In the genomic region with DNA sequence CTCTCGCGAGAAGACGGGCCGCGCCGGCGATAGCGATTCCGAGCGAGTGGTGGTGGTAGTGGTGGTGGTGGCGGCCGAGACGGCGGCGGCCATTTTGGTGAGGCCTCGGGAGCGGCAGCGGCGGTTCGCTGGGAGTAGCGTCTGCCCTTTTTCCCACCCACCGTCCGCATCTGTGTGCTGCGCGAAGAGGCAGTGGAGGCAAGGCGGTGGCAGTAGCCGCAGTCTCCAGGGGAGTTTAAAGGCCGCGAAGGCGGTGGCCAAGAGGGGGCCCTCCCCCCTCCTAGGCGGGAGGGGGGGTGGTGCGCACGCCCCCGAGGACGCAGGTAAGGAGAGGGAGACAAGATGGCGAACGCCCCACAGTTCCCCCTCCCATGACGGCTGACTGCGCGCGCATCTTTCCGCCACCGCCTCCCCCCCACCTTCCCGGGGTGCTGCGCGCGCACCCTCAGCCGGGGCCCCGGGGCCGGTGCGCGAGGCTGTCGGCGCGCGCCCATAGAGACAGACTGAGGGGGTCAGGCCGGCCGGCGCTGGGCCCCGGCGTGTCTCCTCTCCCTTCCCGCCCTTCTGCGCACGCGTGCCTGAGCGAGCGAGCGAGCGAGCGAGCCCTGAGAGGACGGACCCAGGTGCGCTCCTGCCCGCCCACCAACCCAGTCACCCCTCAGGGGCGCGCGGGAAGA, we compare ENCODE assay signal across 8 cellular contexts. TPM values are rescaled to one million over a fixed set of nuclear protein-coding genes. Genes with fewer than 3 reads are reported as not detected.
A peak's percentile ranks its signal among the peaks of the same experiment; 100 is the strongest.
DNase-seq lines count a peak whose midpoint lies in the region; ATAC-seq and TF ChIP-seq lines count a peak whose summit lies in the region.

No MANE protein-coding gene starts in this region.

- H3K4me3 ChIP-seq in OCI-LY1 (ENCODE audit: low read depth, low read length, poor library complexity, severe bottlenecking) (peak overlapping the region; percentile 74), mononuclear cell (ENCODE audit: low read length) (peak overlapping the region; percentile 93)

- no peaks in the 10 kb centered on the region for H3F3A ChIP-seq in OCI-LY1 (ENCODE audit: insufficient read depth, low read length)

- peaks cover 31% of the 10 kb centered on the region for H3K36me3 ChIP-seq in OCI-LY1 (ENCODE audit: insufficient read depth, low read length)

- peak overlapping the region; percentile 88 for H3K4me2 ChIP-seq in OCI-LY1 (ENCODE audit: low read length)

- H4K20me1 ChIP-seq in OCI-LY1 (ENCODE audit: insufficient read depth, low read length): no peaks in the 10 kb centered on the region

- peak overlapping the region; percentile 90 for H3K9ac ChIP-seq in OCI-LY1 (ENCODE audit: low read length)

- peak; percentile 72 for ATAC-seq in GM21528 (IDR thresholded peaks at IDR 0.05; ENCODE audit: low FRiP score, unreplicated experiment)

- H3K27me3 ChIP-seq in OCI-LY1 (ENCODE audit: insufficient read depth, low read length): no peaks in the 10 kb centered on the region
- no peaks in the 10 kb centered on the region for H3K27me3 ChIP-seq in mononuclear cell (ENCODE audit: insufficient read depth, low read length)

- DNase-seq in DMS114 treated with DMSO at 0.1 percent for 48 hours (lab: John Stamatoyannopoulos, UW; ENCODE audit: unreplicated experiment) (peak; percentile 78), HuH-7 (ENCODE audit: low spot score) (peak; percentile 95), activated T-cell treated with anti-CD3 and anti-CD28 coated beads for 1 hour (ENCODE audit: low read depth) (peak; percentile 99), epidermal melanocyte (ENCODE audit: insufficient read length, low spot score) (peak; percentile 93)
- DNase-seq in stimulated activated CD8-positive, alpha-beta memory T cell treated with anti-CD3 and anti-CD28 coated beads, Interleukin-2, amount 100 ng/mL, for 1 hour (ENCODE audit: low read depth in 2 of 2): peak; percentile 97 to 98

- no peak overlapping the region for H2AFZ ChIP-seq in OCI-LY1 (ENCODE audit: low read length)

- peak overlapping the region; percentile 95 for H3K27ac ChIP-seq in OCI-LY1 (ENCODE audit: low read depth, low read length, poor library complexity, severe bottlenecking)

- H3K9me2 ChIP-seq in OCI-LY1 (ENCODE audit: low read depth, low read length): no peaks in the 10 kb centered on the region

- H3K9me3 ChIP-seq in OCI-LY1 (ENCODE audit: low read length) (no peaks in the 10 kb centered on the region), mononuclear cell (ENCODE audit: low read depth, low read length) (no peaks in the 10 kb centered on the region)

- no peak for TF ChIP-seq CTCF in OCI-LY1 (IDR thresholded peaks at IDR 0.05; ENCODE audit: low read length)

- H3K79me2 ChIP-seq in OCI-LY1 (ENCODE audit: insufficient read depth, low read length): peaks cover 23% of the 10 kb centered on the region

- H3K4me1 ChIP-seq in OCI-LY1 (ENCODE audit: insufficient read depth, low read length, severe bottlenecking): peaks cover 24% of the 10 kb centered on the region
- peaks cover 48% of the 10 kb centered on the region for H3K4me1 ChIP-seq in mononuclear cell (ENCODE audit: insufficient read depth, low read length)

RNA-seq across cellular contexts. Expression of a gene that starts 0.7 kb away (rescaled TPM):
- total RNA-seq in mononuclear cell: 16.5 TPM

RNA-seq across cellular contexts. Expression of a gene that starts 40.0 kb away (rescaled TPM):
- total RNA-seq in mononuclear cell: 100 TPM

RNA-seq across cellular contexts. Expression of a gene that starts 47.5 kb away (rescaled TPM):
- 20.8 TPM for total RNA-seq in mononuclear cell

RNA-seq across cellular contexts. Expression of a gene that starts 49.9 kb away (rescaled TPM):
- total RNA-seq in mononuclear cell: 15.7 TPM

Comparison
In these comparisons a context has a peak if more than half of its experiments do, and no peak if none do; other contexts are left out.
1. Peak in every context shown above with its lines: DNase-seq, ATAC-seq, H3K4me3 ChIP-seq and H3K27ac ChIP-seq.